8 cellular contexts compared by ENCODE assay signal in genomic region chr14:92613008-92613658, GRCh38.
A peak's percentile ranks its signal among the peaks of the same experiment; 100 is the strongest.
DNase-seq lines count a peak whose midpoint lies in the region; ATAC-seq and TF ChIP-seq lines count a peak whose summit lies in the region.

No MANE protein-coding gene starts in this region.

- ATAC-seq in HG03521 (IDR thresholded peaks at IDR 0.05; ENCODE audit: unreplicated experiment) = no peak

- DNase-seq in activated gamma-delta T cell treated with Interleukin-2 at 50 U/mL for 16 hours (peak; percentile 58), activated gamma-delta T cell (lab: John Stamatoyannopoulos, UW) (no peak), kidney tubule cell (ENCODE audit: low spot score) (peak; percentile 25), HPDE6-E6E7 (ENCODE audit: extremely low spot score) (no peak)
- peak; percentile 45 for DNase-seq in activated naive CD8-positive, alpha-beta T cell treated with anti-CD3 and anti-CD28 coated beads, Interleukin-2, amount 50 U/mL, for 16 hours (ENCODE audit: low read depth, low spot score)
- DNase-seq in stimulated activated CD8-positive, alpha-beta memory T cell treated with anti-CD3 and anti-CD28 coated beads, Interleukin-4, amount 100 ng/mL, for 24 hours (ENCODE audit: low read depth) = peak; percentile 45

- H3K27me3 ChIP-seq in SU-DHL-6 (ENCODE audit: low read length) = no peaks in the 10 kb centered on the region

- no peaks in the 10 kb centered on the region for H3K79me2 ChIP-seq in SU-DHL-6 (ENCODE audit: insufficient read depth, low read length)

- peak; percentile 83 for TF ChIP-seq CTCF in SU-DHL-6 (IDR thresholded peaks at IDR 0.05; ENCODE audit: insufficient read depth, low read length, poor library complexity, severe bottlenecking)

- H3K4me3 ChIP-seq in SU-DHL-6 (ENCODE audit: insufficient read depth, low read length, poor library complexity, severe bottlenecking) = no peak overlapping the region

- no peaks in the 10 kb centered on the region for H4K20me1 ChIP-seq in SU-DHL-6 (ENCODE audit: low read depth, low read length)

- H2AFZ ChIP-seq in SU-DHL-6 (ENCODE audit: low read depth, low read length, severe bottlenecking) = no peak overlapping the region

- H3K27ac ChIP-seq in SU-DHL-6 (ENCODE audit: low read depth, low read length) = no peak overlapping the region

- no peak overlapping the region for H3K4me2 ChIP-seq in SU-DHL-6 (ENCODE audit: low read depth, low read length, poor library complexity, severe bottlenecking)

- no peaks in the 10 kb centered on the region for H3K9me3 ChIP-seq in SU-DHL-6 (ENCODE audit: insufficient read depth, low read length)

- H3K36me3 ChIP-seq in SU-DHL-6 (ENCODE audit: low read length) = no peaks in the 10 kb centered on the region

- H3K9ac ChIP-seq in SU-DHL-6 (ENCODE audit: low read length) = no peak overlapping the region

- no peaks in the 10 kb centered on the region for H3K9me2 ChIP-seq in SU-DHL-6 (replicated peaks; ENCODE audit: insufficient read depth, low read length)

- H3F3A ChIP-seq in SU-DHL-6 (ENCODE audit: insufficient read depth) = no peaks in the 10 kb centered on the region

Comparison
In these comparisons a context has a peak if more than half of its experiments do, and no peak if none do; other contexts are left out.
1. DNase-seq: peak in activated gamma-delta T cell treated with Interleukin-2 at 50 U/mL for 16 hours (single experiment), activated naive CD8-positive, alpha-beta T cell treated with anti-CD3 and anti-CD28 coated beads, Interleukin-2, amount 50 U/mL, for 16 hours (single experiment), kidney tubule cell (single experiment) and stimulated activated CD8-positive, alpha-beta memory T cell treated with anti-CD3 and anti-CD28 coated beads, Interleukin-4, amount 100 ng/mL, for 24 hours (single experiment); none in activated gamma-delta T cell (single experiment) and HPDE6-E6E7 (single experiment).